1 cellular context compared by ENCODE assay signal in genomic region chr6:37791156-37791919, GRCh38.
A peak's percentile ranks its signal among the peaks of the same experiment; 100 is the strongest.
TF ChIP-seq lines count a peak whose summit lies in the region.

No MANE protein-coding gene starts in this region.

TF ChIP-seq in HEK293, 187 proteins besides CTCF, POLR2A, EP300 and RAD21 (continued from another document and continues in another):
- TF ChIP-seq PBX3 (CRISPR knock-in tag; IDR thresholded peaks at IDR 0.05), result 0 out of 2 replicates have a peak, but pooled peaks have one; percentile 41
- peak; percentile 65; the same call in 1 of the 2 replicates for TF ChIP-seq ZNF558 (tag by site-specific recombination; IDR thresholded peaks at IDR 0.05)
- TF ChIP-seq ZBTB44 (tag by site-specific recombination; IDR thresholded peaks at IDR 0.05), result peak; percentile 73; the same call in 1 of the 2 replicates
- TF ChIP-seq ZSCAN18 (tag by site-specific recombination; IDR thresholded peaks at IDR 0.05), result no peak
- no peak for TF ChIP-seq ZNF19 (tag by site-specific recombination; IDR thresholded peaks at IDR 0.05; ENCODE audit: low read depth)
- no peak for TF ChIP-seq YY2 (tag by site-specific recombination; IDR thresholded peaks at IDR 0.05)
- peak; percentile 4; the same call in 1 of the 2 replicates for TF ChIP-seq ZNF768 (tag by site-specific recombination; IDR thresholded peaks at IDR 0.05)
- no peak for TF ChIP-seq ZNF169 (tag by site-specific recombination; IDR thresholded peaks at IDR 0.05)
- TF ChIP-seq ZFP37 (tag by site-specific recombination; IDR thresholded peaks at IDR 0.05), result peak; percentile 67; the same call in 1 of the 2 replicates
- TF ChIP-seq KLF7 (tag by site-specific recombination; IDR thresholded peaks at IDR 0.05; ENCODE audit: borderline replicate concordance), result 0 out of 2 replicates have a peak, but pooled peaks have one; percentile 23
- peak; percentile 92 for TF ChIP-seq ZNF324 (tag by site-specific recombination; IDR thresholded peaks at IDR 0.05)
- no peak; the same call in 1 of the 2 replicates for TF ChIP-seq ZBTB7A (tag by site-specific recombination; IDR thresholded peaks at IDR 0.05; ENCODE audit: low read depth)
- TF ChIP-seq ZNF2 (tag by site-specific recombination; IDR thresholded peaks at IDR 0.05), result peak; percentile 68; the same call in 1 of the 2 replicates
- no peak for TF ChIP-seq ZNF555 (tag by site-specific recombination; conservative IDR thresholded peaks at IDR 0.05)
- no peak for TF ChIP-seq TSHZ1 (tag by site-specific recombination; IDR thresholded peaks at IDR 0.05; ENCODE audit: borderline replicate concordance)
- no peak for TF ChIP-seq ZNF549 (tag by site-specific recombination; IDR thresholded peaks at IDR 0.05)
- no peak for TF ChIP-seq ZNF544 (tag by site-specific recombination; IDR thresholded peaks at IDR 0.05)
- peak; percentile 96 for TF ChIP-seq ZNF629 (tag by site-specific recombination; IDR thresholded peaks at IDR 0.05)
- TF ChIP-seq ELK4 (IDR thresholded peaks at IDR 0.05; ENCODE audit: borderline replicate concordance, low read depth, low read length), result no peak
- peak; percentile 71; the same call in 1 of the 2 replicates for TF ChIP-seq ZNF692 (tag by site-specific recombination; IDR thresholded peaks at IDR 0.05)
- TF ChIP-seq ZBTB26 (tag by site-specific recombination; optimal IDR thresholded peaks at IDR 0.05), result peak; percentile 23
- peak; percentile 27; the same call in 1 of the 2 replicates for TF ChIP-seq ZNF518A (tag by site-specific recombination; conservative IDR thresholded peaks at IDR 0.05; ENCODE audit: low read depth)
- TF ChIP-seq PRDM10 (tag by site-specific recombination; IDR thresholded peaks at IDR 0.05), result peak; percentile 62
- peak; percentile 87 for TF ChIP-seq ZSCAN30 (tag by site-specific recombination; IDR thresholded peaks at IDR 0.05)
- TF ChIP-seq ZEB2 (tag by site-specific recombination; IDR thresholded peaks at IDR 0.05), result peak; percentile 81
- peak; percentile 71 for TF ChIP-seq PRDM1 (tag by site-specific recombination; IDR thresholded peaks at IDR 0.05)
- TF ChIP-seq ZNF677 (tag by site-specific recombination; IDR thresholded peaks at IDR 0.05), result no peak
- TF ChIP-seq BCL11A (tag by site-specific recombination; IDR thresholded peaks at IDR 0.05; ENCODE audit: low read depth), result peak; percentile 8; the same call in 1 of the 2 replicates
- TF ChIP-seq KLF16 (tag by site-specific recombination; IDR thresholded peaks at IDR 0.05), result peak; percentile 75; the same call in 1 of the 2 replicates
- TF ChIP-seq ZNF391 (tag by site-specific recombination; IDR thresholded peaks at IDR 0.05; ENCODE audit: borderline replicate concordance, low read depth), result peak; percentile 29; the same call in 1 of the 2 replicates
- TF ChIP-seq ZNF16 (tag by site-specific recombination; IDR thresholded peaks at IDR 0.05; ENCODE audit: low read depth), result no peak
- no peak for TF ChIP-seq ZSCAN16 (tag by site-specific recombination; IDR thresholded peaks at IDR 0.05)
- no peak for TF ChIP-seq ZFP41 (tag by site-specific recombination; IDR thresholded peaks at IDR 0.05; ENCODE audit: borderline replicate concordance)
- peak; percentile 46; the same call in 1 of the 2 replicates for TF ChIP-seq ZNF121 (tag by site-specific recombination; IDR thresholded peaks at IDR 0.05)
- peak; percentile 75 for TF ChIP-seq SP3 (tag by site-specific recombination; IDR thresholded peaks at IDR 0.05)
- TF ChIP-seq ZNF785 (tag by site-specific recombination; IDR thresholded peaks at IDR 0.05), result no peak
- TF ChIP-seq ZNF580 (tag by site-specific recombination; IDR thresholded peaks at IDR 0.05), result 0 out of 2 replicates have a peak, but pooled peaks have one; percentile 41
